Comparison of ENCODE assay signal across 22 cellular contexts in the genomic region with DNA sequence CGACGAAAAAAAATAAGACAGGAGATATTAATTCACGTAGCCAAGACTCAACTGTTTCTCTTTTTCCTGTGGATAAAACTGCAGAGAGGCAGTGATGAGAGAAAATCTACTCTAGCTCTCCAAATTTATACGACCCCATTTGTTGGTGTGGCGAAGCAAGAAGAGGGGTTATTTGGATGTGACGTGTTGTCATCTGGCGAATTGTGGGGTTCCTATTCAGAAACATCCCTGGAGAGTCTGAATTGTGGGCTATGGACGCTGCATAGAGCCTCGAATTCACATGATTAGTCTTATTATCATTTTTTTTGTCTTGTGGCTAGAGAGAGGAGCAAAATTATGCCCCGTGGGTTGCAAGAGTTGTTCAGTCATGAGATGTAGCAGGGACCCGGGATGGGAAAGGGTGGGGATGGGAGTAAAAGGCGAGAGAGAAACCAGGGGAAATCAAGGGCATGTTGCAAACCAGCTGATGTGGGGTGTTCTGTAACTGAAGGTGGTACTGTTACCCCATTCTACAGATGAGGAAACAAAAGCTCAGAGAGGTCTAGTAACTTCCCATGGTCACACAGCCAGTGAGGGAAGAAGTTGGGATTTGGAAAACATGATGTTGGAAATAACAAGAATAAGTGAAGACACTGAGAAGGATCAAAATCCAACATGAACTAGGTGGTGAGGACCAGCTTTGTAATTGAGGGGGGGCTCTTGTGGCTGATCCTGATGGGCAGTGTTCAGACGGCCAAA.
A peak's percentile ranks its signal among the peaks of the same experiment; 100 is the strongest.
DNase-seq lines count a peak whose midpoint lies in the region; ATAC-seq, FAIRE-seq and TF ChIP-seq lines count a peak whose summit lies in the region.
"Had no signal": no experiment of that assay in that cellular context is flagged by ENCODE, and none has a peak within 500 bp of the region (broad histone marks: within the 10 kb centered on the region; RNA-seq: fewer than 3 reads in every experiment).

No MANE protein-coding gene starts in this region.

- H3K36me3 ChIP-seq in OCI-LY7 (ENCODE audit: insufficient read depth, low read length) (peaks cover 6% of the 10 kb centered on the region; the same call in 1 of the 2 replicates), H1 (ENCODE audit: control insufficient read depth in 2 of 4, insufficient read depth in 4 of 4, low read length in 3 of 4) (no peaks in the 10 kb centered on the region)
- H3K36me3 ChIP-seq: colonic mucosa, HAP-1, upper lobe of right lung had no signal

- H3K23me2 ChIP-seq in H1 (ENCODE audit: low read depth, low read length): no peaks in the 10 kb centered on the region

- H4K5ac ChIP-seq in H1 (ENCODE audit: insufficient read length, low read depth, low read length): no peak overlapping the region

- TF ChIP-seq EP300 in H1 (IDR thresholded peaks at IDR 0.05; ENCODE audit: borderline replicate concordance in 1 of 2, low read depth in 2 of 2, low read length in 2 of 2): no peak

- H3K4me3 ChIP-seq in OCI-LY7 (ENCODE audit: low read depth, low read length, poor library complexity, severe bottlenecking): peak overlapping the region; percentile 49
- H3K4me3 ChIP-seq in H1 (ENCODE audit: extremely low read depth in 1 of 4, insufficient read depth in 2 of 4, low read depth in 3 of 4, low read length in 4 of 4): no peak overlapping the region
- H3K4me3 ChIP-seq: colonic mucosa, HAP-1, upper lobe of right lung had no signal

- no peak overlapping the region for H3K4ac ChIP-seq in H1 (replicated peaks; ENCODE audit: insufficient read length, low read depth, low read length)

- no peak for FAIRE-seq in H1 (lab: Jason Lieb, UNC)

- H2BK15ac ChIP-seq in H1 (ENCODE audit: low read length): no peak overlapping the region

- peak overlapping the region; percentile 70 for H3K4me2 ChIP-seq in OCI-LY7 (ENCODE audit: low read length)
- no peak overlapping the region for H3K4me2 ChIP-seq in H1 (ENCODE audit: insufficient read depth in 1 of 2, low read depth in 2 of 2, low read length in 2 of 2)

- H3K9ac ChIP-seq in H1 (replicated peaks in 1 of 4; ENCODE audit: extremely low read depth in 1 of 4, low read depth in 3 of 4, low read length in 3 of 4): no peak overlapping the region

- H3K79me1 ChIP-seq in H1 (ENCODE audit: low read depth, low read length): no peaks in the 10 kb centered on the region

- H2AK5ac ChIP-seq in H1 (ENCODE audit: low read depth, low read length): no peak overlapping the region

- H3K9me3 Mint-ChIP-seq in activated naive CD4-positive, alpha-beta T cell treated with anti-CD3 and anti-CD28 coated beads, Interleukin-2, amount 50 U/mL, for 24 hours: no peaks in the 10 kb centered on the region
- no peaks in the 10 kb centered on the region for H3K9me3 Mint-ChIP-seq in progenitor cell of endocrine pancreas (ENCODE audit: low read depth)
- H3K9me3 Mint-ChIP-seq: mesothelial cell of epicardium had no signal

- H3K4me1 Mint-ChIP-seq in activated naive CD4-positive, alpha-beta T cell treated with anti-CD3 and anti-CD28 coated beads, Interleukin-2, amount 50 U/mL, for 24 hours: peaks cover 72% of the 10 kb centered on the region
- H3K4me1 Mint-ChIP-seq in progenitor cell of endocrine pancreas (ENCODE audit: low read depth): peaks cover 7% of the 10 kb centered on the region

- TF ChIP-seq POLR2A in H1 (IDR thresholded peaks at IDR 0.05; ENCODE audit: control extremely low read depth in 1 of 2, low read depth in 2 of 2, low read length in 2 of 2): no peak

- 91% methylated on average over 13 of the region's 13 CpGs; no CpG with 5 or more reads in 1 of the 2 experiments for WGBS in H1 (ENCODE audit: extremely low coverage in 1 of 2, insufficient coverage in 1 of 2, insufficient read length in 1 of 2, insufficient replicate concordance in 2 of 2, low coverage in 1 of 2, low lambda C conversion rate in 2 of 2, missing lambda C conversion rate in 1 of 2), 2 experiments

- peaks cover 97% of the 10 kb centered on the region for H3K4me1 ChIP-seq in OCI-LY7 (ENCODE audit: insufficient read depth, low read length, poor library complexity, severe bottlenecking)
- peaks cover 4 to 9% (median 7%) of the 10 kb centered on the region in 4 experiments; a peak in 5 of 7 replicates for H3K4me1 ChIP-seq in H1 (replicated peaks in 1 of 4; ENCODE audit: control insufficient read depth in 3 of 4, insufficient read depth in 4 of 4, low read length in 3 of 4)
- H3K4me1 ChIP-seq: colonic mucosa, foreskin keratinocyte, HAP-1 had no signal

- H3K27ac ChIP-seq in OCI-LY7 (ENCODE audit: low read depth, low read length, poor library complexity, severe bottlenecking) (peak overlapping the region; percentile 83), H1 (ENCODE audit: low read depth, low read length) (no peak overlapping the region), temporal lobe (ENCODE audit: low read depth, low read length) (peak overlapping the region; percentile 30)
- H3K27ac ChIP-seq: colonic mucosa, foreskin keratinocyte, upper lobe of right lung had no signal

- no peak overlapping the region for H3K14ac ChIP-seq in H1 (ENCODE audit: insufficient read length)

- H4K91ac ChIP-seq in H1 (replicated peaks; ENCODE audit: insufficient read length, low read length): no peak overlapping the region

- H2BK20ac ChIP-seq in H1 (ENCODE audit: low read length): 0 out of 2 replicates have a peak overlapping the region, but pooled peaks have one; percentile 61

- no peak overlapping the region for H2BK120ac ChIP-seq in H1 (replicated peaks; ENCODE audit: low read depth, low read length)

- H4K8ac ChIP-seq in H1 (ENCODE audit: extremely low read depth, insufficient read depth, low read length): no peak overlapping the region

- ATAC-seq in HG02571 (IDR thresholded peaks at IDR 0.05; ENCODE audit: unreplicated experiment): no peak
- ATAC-seq: foreskin keratinocyte had no signal

- H3K18ac ChIP-seq in H1 (ENCODE audit: extremely low read depth, low read length): no peak overlapping the region

- H3K9me3 ChIP-seq in OCI-LY7 (ENCODE audit: low read length): peaks cover 9% of the 10 kb centered on the region; the same call in 1 of the 2 replicates
- no peaks in the 10 kb centered on the region for H3K9me3 ChIP-seq in H1 (ENCODE audit: insufficient read depth in 2 of 2, low read depth in 1 of 2, low read length in 1 of 2)
- H3K9me3 ChIP-seq: colonic mucosa, HAP-1, upper lobe of right lung had no signal

- H2BK5ac ChIP-seq in H1 (ENCODE audit: low read depth, low read length): no peak overlapping the region

- H3K27ac Mint-ChIP-seq in activated naive CD4-positive, alpha-beta T cell treated with anti-CD3 and anti-CD28 coated beads, Interleukin-2, amount 50 U/mL, for 24 hours: peak overlapping the region; percentile 89
- H3K27ac Mint-ChIP-seq in progenitor cell of endocrine pancreas: no peak overlapping the region
- H3K27ac Mint-ChIP-seq: mesothelial cell of epicardium had no signal

- H3K23ac ChIP-seq in H1 (ENCODE audit: insufficient read length): no peak overlapping the region

- no peaks in the 10 kb centered on the region for H3K36me3 Mint-ChIP-seq in activated naive CD4-positive, alpha-beta T cell treated with anti-CD3 and anti-CD28 coated beads, Interleukin-2, amount 50 U/mL, for 24 hours
- H3K36me3 Mint-ChIP-seq in progenitor cell of endocrine pancreas (ENCODE audit: insufficient read depth): no peaks in the 10 kb centered on the region
- H3K36me3 Mint-ChIP-seq: mesothelial cell of epicardium had no signal

- intact Hi-C loops in OCI-LY7 (cut with micrococcal nuclease; ENCODE audit: unreplicated experiment): loop anchor here (1.0 to 10.0 kb wide), 2 partner anchors 8 to 1895 kb away; no protein-coding TSS in a partner anchor

- no peaks in the 10 kb centered on the region for H3K27me3 Mint-ChIP-seq in activated naive CD4-positive, alpha-beta T cell treated with anti-CD3 and anti-CD28 coated beads, Interleukin-2, amount 50 U/mL, for 24 hours
- peaks cover 22% of the 10 kb centered on the region for H3K27me3 Mint-ChIP-seq in progenitor cell of endocrine pancreas

- H3K27me3 ChIP-seq in H1 (replicated peaks in 1 of 4; ENCODE audit: control insufficient read depth in 3 of 4, extremely low read depth in 1 of 4, insufficient read depth in 3 of 4, low read length in 3 of 4): no peaks in the 10 kb centered on the region
- H3K27me3 ChIP-seq: colonic mucosa, upper lobe of right lung had no signal

- H4K20me1 ChIP-seq in OCI-LY7 (ENCODE audit: insufficient read depth, low read length) (no peaks in the 10 kb centered on the region), H1 (replicated peaks in 1 of 2; ENCODE audit: control insufficient read depth in 1 of 2, insufficient read depth in 2 of 2, low read length in 2 of 2) (no peaks in the 10 kb centered on the region)

- TF ChIP-seq CTCF in OCI-LY7 (conservative IDR thresholded peaks at IDR 0.05; ENCODE audit: low read length) (no peak), H1 (IDR thresholded peaks at IDR 0.05; ENCODE audit: control extremely low read depth in 1 of 3, insufficient read depth in 1 of 3, low read depth in 1 of 3, low read length in 3 of 3) (no peak), progenitor cell of endocrine pancreas (IDR thresholded peaks at IDR 0.05; ENCODE audit: unreplicated experiment) (no peak)

- no peak for TF ChIP-seq RAD21 in H1 (IDR thresholded peaks at IDR 0.05 in 1 of 2, conservative IDR thresholded peaks at IDR 0.05 in 1 of 2; ENCODE audit: low read depth in 2 of 2, low read length in 2 of 2)

- BruUV-seq in OCI-LY7 (replicated peaks; lab: Mats Ljungman, UMichigan): no TSS peak

- no peak overlapping the region for H2BK12ac ChIP-seq in H1 (ENCODE audit: low read depth, low read length)

- peak overlapping the region; percentile 51 for H3K4me3 Mint-ChIP-seq in activated naive CD4-positive, alpha-beta T cell treated with anti-CD3 and anti-CD28 coated beads, Interleukin-2, amount 50 U/mL, for 24 hours
- H3K4me3 Mint-ChIP-seq in progenitor cell of endocrine pancreas (ENCODE audit: low read depth): no peak overlapping the region
- H3K4me3 Mint-ChIP-seq: mesothelial cell of epicardium had no signal

- no peaks in the 10 kb centered on the region for H3K9me2 ChIP-seq in OCI-LY7 (ENCODE audit: insufficient read depth, low read length)

- POLR2A ChIA-PET in OCI-LY7 (lab: Charles Lee) (interaction anchor here (0.5 to 1.1 kb wide), 4 partner anchors 8 to 44 kb away, joined by 3 to 4 read pairs (median 4); no protein-coding TSS in a partner anchor), H1 (lab: Charles Lee; ENCODE audit: partially characterized antibody) (no interaction called here)

- no peak for DNase-seq in activated naive CD4-positive, alpha-beta T cell (lab: John Stamatoyannopoulos, UW)
- DNase-seq in OCI-LY7 (ENCODE audit: low spot score): no peak
- DNase-seq in H1 (ENCODE audit: low read depth in 1 of 2, low spot score in 2 of 2): no peak
- DNase-seq in progenitor cell of endocrine pancreas (ENCODE audit: low spot score, unreplicated experiment): no peak
- no peak for DNase-seq in stimulated activated CD4-positive, alpha-beta T cell treated with anti-CD3 and anti-CD28 coated beads, Interleukin-12 subunit alpha, Interleukin-12 subunit beta, amount 100 ng/mL, for 4 hours
- DNase-seq: activated gamma-delta T cell; colonic mucosa; DMS79 treated with DMSO at 0.1 percent for 48 hours; foreskin keratinocyte; KG1; left cardiac atrium; NCI-H1048; NCI-H2081 treated with DMSO at 0.1 percent for 48 hours; NCI-H524; SHP77; stimulated activated naive CD4-positive, alpha-beta T cell treated with Interleukin-2 at 50 U/mL for 16 hours; upper lobe of right lung had no signal

- CTCF ChIA-PET in OCI-LY7 (lab: Charles Lee; ENCODE audit: unreplicated experiment): no interaction called here
- CTCF ChIA-PET in H1 (lab: Charles Lee; ENCODE audit: partially characterized antibody): interaction anchor here (0.8 kb wide), 1 partner anchor 29 kb away, joined by 3 read pairs; no protein-coding TSS in a partner anchor

- H2AFZ ChIP-seq in OCI-LY7 (ENCODE audit: low read length) (peak overlapping the region; percentile 85; the same call in 1 of the 2 replicates), H1 (ENCODE audit: low read length) (no peak overlapping the region)

- no peaks in the 10 kb centered on the region for H3K79me2 ChIP-seq in OCI-LY7 (ENCODE audit: insufficient read depth, low read depth, low read length)
- H3K79me2 ChIP-seq in H1 (ENCODE audit: control insufficient read depth in 1 of 2, insufficient read depth in 2 of 2, low read length in 2 of 2): no peaks in the 10 kb centered on the region

- no peak overlapping the region for H3K56ac ChIP-seq in H1 (replicated peaks; ENCODE audit: insufficient read length, low read depth, low read length)
